8 cellular contexts compared by ENCODE assay signal in the genomic region with DNA sequence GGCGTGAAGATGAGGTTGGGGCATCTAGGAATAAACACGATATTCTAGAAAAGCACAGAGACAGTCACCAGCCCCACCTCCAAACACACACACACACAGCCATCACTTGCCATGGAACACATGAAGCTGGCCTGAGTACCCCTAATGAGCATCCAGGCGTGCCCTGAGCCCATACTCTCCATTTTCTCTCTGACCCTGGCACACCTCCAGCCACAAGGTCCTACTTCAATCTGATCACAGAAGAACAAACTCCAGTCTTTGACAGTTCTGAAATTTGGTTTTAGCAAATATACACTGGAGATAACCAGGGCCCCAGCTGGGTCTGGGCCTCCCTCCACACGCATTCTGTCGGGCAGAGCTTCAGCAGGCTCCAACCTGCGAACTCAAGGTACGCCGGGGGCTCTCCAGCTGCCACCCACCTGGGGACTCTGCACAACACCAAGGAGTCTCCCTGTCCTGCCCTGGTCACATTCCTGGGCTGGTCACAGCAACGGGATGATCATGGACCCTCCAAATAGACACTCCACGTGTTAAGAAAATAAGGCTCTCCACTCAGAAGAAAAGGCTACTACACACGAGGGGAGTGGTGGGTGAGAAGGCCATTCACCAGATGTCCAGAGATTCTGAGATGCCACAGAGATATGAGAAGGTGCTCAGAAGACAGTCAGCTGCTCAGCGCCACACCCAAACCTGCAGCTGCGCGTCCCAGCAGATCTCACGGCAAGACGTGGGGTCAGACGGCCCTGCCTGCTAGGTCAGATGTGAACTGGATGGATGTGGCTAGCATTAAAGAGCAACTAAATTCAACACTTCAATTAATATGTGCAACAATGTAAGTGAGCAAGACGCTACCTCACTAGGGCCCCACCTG. TPM values are rescaled to one million over a fixed set of nuclear protein-coding genes. Genes with fewer than 3 reads are reported as not detected.
DNase-seq lines count a peak whose midpoint lies in the region; ATAC-seq and TF ChIP-seq lines count a peak whose summit lies in the region.

No MANE protein-coding gene starts in this region.

- DNase-seq in activated T-helper 2 cell treated with anti-CD3 and anti-CD28 coated beads, Interferon-gamma antibody, Interleukin-2, Interleukin-4, amounts not matched to agents 10 μg/mL and 5 μg/mL and 100 μg/mL, durations not matched to agents 14 hours and 24 hours and 36 hours (ENCODE audit: low spot score) = no peak
- DNase-seq in naive B cell (no peak), EL (no peak), COLO668 (lab: John Stamatoyannopoulos, UW; ENCODE audit: unreplicated experiment) (no peak), GM13976 (ENCODE audit: low spot score) (no peak), hypothalamus (lab: John Stamatoyannopoulos, UW) (no peak)

- no peaks in the 10 kb centered on the region for H3K27me3 Mint-ChIP-seq in activated T-helper 2 cell treated with anti-CD3 and anti-CD28 coated beads, Interferon-gamma antibody, Interleukin-2, Interleukin-4, amounts not matched to agents 10 μg/mL and 5 μg/mL and 100 μg/mL, durations not matched to agents 14 hours and 24 hours and 36 hours (ENCODE audit: low read depth)
- H3K27me3 Mint-ChIP-seq in naive B cell = no peaks in the 10 kb centered on the region

- no peak for TF ChIP-seq CTCF in GM13976 (IDR thresholded peaks at IDR 0.05; ENCODE audit: borderline replicate concordance, control extremely low read depth, extremely low read depth, insufficient read depth, missing control alignments)

- peak overlapping the region; percentile 49 for H3K4me3 Mint-ChIP-seq in activated T-helper 2 cell treated with anti-CD3 and anti-CD28 coated beads, Interferon-gamma antibody, Interleukin-2, Interleukin-4, amounts not matched to agents 10 μg/mL and 5 μg/mL and 100 μg/mL, durations not matched to agents 14 hours and 24 hours and 36 hours (ENCODE audit: low read depth)
- H3K4me3 Mint-ChIP-seq in naive B cell = peak overlapping the region; percentile 77 to 95 (median 85)

- peak overlapping the region; percentile 56 for H3K27ac Mint-ChIP-seq in activated T-helper 2 cell treated with anti-CD3 and anti-CD28 coated beads, Interferon-gamma antibody, Interleukin-2, Interleukin-4, amounts not matched to agents 10 μg/mL and 5 μg/mL and 100 μg/mL, durations not matched to agents 14 hours and 24 hours and 36 hours
- H3K27ac Mint-ChIP-seq in naive B cell = peak overlapping the region; percentile 97 to 100 (median 100)

- peaks cover 58% of the 10 kb centered on the region for H3K4me1 Mint-ChIP-seq in activated T-helper 2 cell treated with anti-CD3 and anti-CD28 coated beads, Interferon-gamma antibody, Interleukin-2, Interleukin-4, amounts not matched to agents 10 μg/mL and 5 μg/mL and 100 μg/mL, durations not matched to agents 14 hours and 24 hours and 36 hours (ENCODE audit: low read depth)
- H3K4me1 Mint-ChIP-seq in naive B cell = peaks cover 62 to 98% (median 73%) of the 10 kb centered on the region in 3 donors

- peaks cover 8% of the 10 kb centered on the region for H3K36me3 Mint-ChIP-seq in activated T-helper 2 cell treated with anti-CD3 and anti-CD28 coated beads, Interferon-gamma antibody, Interleukin-2, Interleukin-4, amounts not matched to agents 10 μg/mL and 5 μg/mL and 100 μg/mL, durations not matched to agents 14 hours and 24 hours and 36 hours (ENCODE audit: low read depth)
- H3K36me3 Mint-ChIP-seq in naive B cell = no peaks in the 10 kb centered on the region

- in situ Hi-C loops in GM13976 (cut with MboI; ENCODE audit: low sequenced_read_pairs, unreplicated experiment) = no loop called here

- H3K9me3 Mint-ChIP-seq in activated T-helper 2 cell treated with anti-CD3 and anti-CD28 coated beads, Interferon-gamma antibody, Interleukin-2, Interleukin-4, amounts not matched to agents 10 μg/mL and 5 μg/mL and 100 μg/mL, durations not matched to agents 14 hours and 24 hours and 36 hours = no peaks in the 10 kb centered on the region
- no peaks in the 10 kb centered on the region for H3K9me3 Mint-ChIP-seq in naive B cell

- ATAC-seq in GM18873 (IDR thresholded peaks at IDR 0.05; ENCODE audit: low FRiP score, unreplicated experiment) (peak; percentile 16), HG02938 (IDR thresholded peaks at IDR 0.05; ENCODE audit: unreplicated experiment) (peak; percentile 8), naive B cell (ENCODE audit: low read depth in 2 of 2) (no peak)

- intact Hi-C loops in activated T-helper 2 cell treated with anti-CD3 and anti-CD28 coated beads, Interferon-gamma antibody, Interleukin-2, Interleukin-4, amounts not matched to agents 10 μg/mL and 5 μg/mL and 100 μg/mL, durations not matched to agents 14 hours and 24 hours and 36 hours (cut with micrococcal nuclease) = loop anchor here (1.0 to 5.0 kb wide), 3 partner anchors 11 to 44 kb away; a partner anchor contains a TSS

RNA-seq across cellular contexts. Expression of a gene that starts 57.0 kb away (rescaled TPM):
- 30.1 and 32.1 TPM in 2 replicates for total RNA-seq in activated T-helper 2 cell treated with anti-CD3 and anti-CD28 coated beads, Interferon-gamma antibody, Interleukin-2, Interleukin-4, amounts not matched to agents 10 μg/mL and 5 μg/mL and 100 μg/mL, durations not matched to agents 14 hours and 24 hours and 36 hours
- 10 to 100 TPM; 10.6 to 19.7 (median 15.4) TPM for polyA plus RNA-seq in naive B cell (ENCODE audit: low read depth in 6 of 6)

Comparison
In these comparisons a context has a peak if more than half of its experiments do, and no peak if none do; other contexts are left out.
1. ATAC-seq: peak in GM18873 (single experiment) and HG02938 (single experiment); none in naive B cell (0 of 2).